In genomic region chr1:200248541-200248940, GRCh38 we compare ENCODE assay signal across 25 cellular contexts.
"Had no signal": no experiment of that assay in that cellular context is flagged by ENCODE, and none has a peak within 500 bp of the region (broad histone marks: within the 10 kb centered on the region; RNA-seq: fewer than 3 reads in every experiment).

No MANE protein-coding gene starts in this region.

- H3K9ac ChIP-seq: parathyroid adenoma had no signal

- H2AFZ ChIP-seq: parathyroid adenoma had no signal

- H3K36me3 ChIP-seq: gastroesophageal sphincter, thyroid gland, upper lobe of right lung had no signal

- H3K9me3 Mint-ChIP-seq: activated B cell treated with CpG ODN at 0.5 μM for 24 hours; activated CD4-positive, alpha-beta memory T cell treated with anti-CD3 and anti-CD28 coated beads for 36 hours; activated naive CD4-positive, alpha-beta T cell treated with anti-CD3 and anti-CD28 coated beads, Interleukin-2, amount 10 ng/mL, durations not matched to agents 7 days and 5 days; activated T-cell treated with anti-CD3 and anti-CD28 coated beads, Interleukin-2, amount 50 U/mL, for 72 hours; stimulated activated naive CD8-positive, alpha-beta T cell treated with anti-CD3 and anti-CD28 coated beads, Interleukin-15, Interleukin-2, amounts not matched to agents 100 ng/mL and 50 ng/mL, for 24 hours had no signal

- H3K4me3 ChIP-seq: gastroesophageal sphincter, mucosa of descending colon, thyroid gland, upper lobe of right lung had no signal

- H3K27ac Mint-ChIP-seq: activated B cell treated with CpG ODN at 0.5 μM for 24 hours; activated CD4-positive, alpha-beta memory T cell treated with anti-CD3 and anti-CD28 coated beads for 36 hours; activated naive CD4-positive, alpha-beta T cell treated with anti-CD3 and anti-CD28 coated beads, Interleukin-2, amount 10 ng/mL, durations not matched to agents 7 days and 5 days; activated T-cell treated with anti-CD3 and anti-CD28 coated beads, Interleukin-2, amount 50 U/mL, for 72 hours; stimulated activated naive CD8-positive, alpha-beta T cell treated with anti-CD3 and anti-CD28 coated beads, Interleukin-15, Interleukin-2, amounts not matched to agents 100 ng/mL and 50 ng/mL, for 24 hours had no signal

- H3K27ac ChIP-seq: epithelial cell of prostate, gastroesophageal sphincter, parathyroid adenoma, thyroid gland, upper lobe of right lung had no signal

- H3K4me3 Mint-ChIP-seq: activated B cell treated with CpG ODN at 0.5 μM for 24 hours; activated CD4-positive, alpha-beta memory T cell treated with anti-CD3 and anti-CD28 coated beads for 36 hours; activated naive CD4-positive, alpha-beta T cell treated with anti-CD3 and anti-CD28 coated beads, Interleukin-2, amount 10 ng/mL, durations not matched to agents 7 days and 5 days; activated T-cell treated with anti-CD3 and anti-CD28 coated beads, Interleukin-2, amount 50 U/mL, for 72 hours; stimulated activated naive CD8-positive, alpha-beta T cell treated with anti-CD3 and anti-CD28 coated beads, Interleukin-15, Interleukin-2, amounts not matched to agents 100 ng/mL and 50 ng/mL, for 24 hours had no signal

- H3K4me1 Mint-ChIP-seq: activated B cell treated with CpG ODN at 0.5 μM for 24 hours; activated naive CD4-positive, alpha-beta T cell treated with anti-CD3 and anti-CD28 coated beads, Interleukin-2, amount 10 ng/mL, durations not matched to agents 7 days and 5 days had no signal

- ATAC-seq: activated T-cell treated with anti-CD3 and anti-CD28 coated beads, Interleukin-2, amount 50 U/mL, for 72 hours; gastroesophageal sphincter; left colon; mucosa of descending colon; upper lobe of right lung had no signal

- H3K79me2 ChIP-seq: parathyroid adenoma had no signal

- H3K4me1 ChIP-seq: gastroesophageal sphincter, parathyroid adenoma, thyroid gland, upper lobe of right lung had no signal

- H3K27me3 ChIP-seq: gastroesophageal sphincter, thyroid gland, upper lobe of right lung had no signal

- DNase-seq: activated B cell treated with CpG ODN at 0.5 μM for 24 hours; activated CD4-positive, alpha-beta memory T cell treated with anti-CD3 and anti-CD28 coated beads for 36 hours; activated CD4-positive, alpha-beta T cell treated with anti-CD3 and anti-CD28 coated beads for 4 hours; activated effector memory CD4-positive, alpha-beta T cell treated with Interleukin-2 at 50 U/mL for 16 hours; activated naive CD4-positive, alpha-beta T cell treated with anti-CD3 and anti-CD28 coated beads, Interleukin-2, amount 10 ng/mL, durations not matched to agents 7 days and 5 days; activated T-cell treated with anti-CD3 and anti-CD28 coated beads, Interleukin-2, amount 50 U/mL, for 72 hours; amygdala; cerebellar nuclear complex; cortex of kidney; head of caudate nucleus; hypothalamus; left colon; mesendoderm; mucosa of descending colon; nucleus accumbens; right cardiac atrium; stimulated activated CD4-positive, alpha-beta T cell treated with anti-CD3 and anti-CD28 coated beads, Interleukin-12 subunit alpha, Interleukin-12 subunit beta, amount 100 ng/mL, for 4 hours; substantia nigra; T1000; thyroid gland; upper lobe of right lung had no signal

- H3K36me3 Mint-ChIP-seq: activated CD4-positive, alpha-beta memory T cell treated with anti-CD3 and anti-CD28 coated beads for 36 hours; activated naive CD4-positive, alpha-beta T cell treated with anti-CD3 and anti-CD28 coated beads, Interleukin-2, amount 10 ng/mL, durations not matched to agents 7 days and 5 days had no signal

- H3K9me3 ChIP-seq: gastroesophageal sphincter, mucosa of descending colon, thyroid gland, upper lobe of right lung had no signal
